In genomic region chr2:117406443-117406842, GRCh38 we compare ENCODE assay signal across 23 cellular contexts.
"Had no signal": no experiment of that assay in that cellular context is flagged by ENCODE, and none has a peak within 500 bp of the region (broad histone marks: within the 10 kb centered on the region; RNA-seq: fewer than 3 reads in every experiment).

No MANE protein-coding gene starts in this region.

- H3K36me3 ChIP-seq: colonic mucosa, esophagus muscularis mucosa, esophagus squamous epithelium, gastrocnemius medialis, gastroesophageal sphincter, heart left ventricle had no signal

- H3K4me3 ChIP-seq: colonic mucosa, coronary artery, dorsolateral prefrontal cortex, esophagus muscularis mucosa, esophagus squamous epithelium, gastrocnemius medialis, gastroesophageal sphincter, heart left ventricle had no signal

- H3K27ac ChIP-seq: colonic mucosa, coronary artery, dorsolateral prefrontal cortex, epithelial cell of prostate, esophagus muscularis mucosa, esophagus squamous epithelium, foreskin keratinocyte, gastrocnemius medialis, gastroesophageal sphincter, heart left ventricle had no signal

- H3K4me1 ChIP-seq: colonic mucosa, esophagus muscularis mucosa, esophagus squamous epithelium, gastrocnemius medialis, gastroesophageal sphincter, heart left ventricle had no signal

- H3K27me3 ChIP-seq: colonic mucosa, esophagus muscularis mucosa, esophagus squamous epithelium, foreskin keratinocyte, gastrocnemius medialis, gastroesophageal sphincter, heart left ventricle had no signal

- H3K9me3 ChIP-seq: colonic mucosa, esophagus muscularis mucosa, esophagus squamous epithelium, gastrocnemius medialis, gastroesophageal sphincter, heart left ventricle had no signal

- DNase-seq: colonic mucosa; cortex of kidney; dermis blood vessel endothelial cell; dorsolateral prefrontal cortex; effector CD4-positive, alpha-beta T cell; effector CD8-positive, alpha-beta T cell; effector memory CD4-positive, alpha-beta T cell; effector memory CD8-positive, alpha-beta T cell; endodermal cell; erythroblast; esophagus squamous epithelium; foreskin fibroblast; foreskin keratinocyte; foreskin melanocyte; gastrocnemius medialis; glutamatergic neuron; head of caudate nucleus; heart left ventricle had no signal

- ATAC-seq: effector memory CD8-positive, alpha-beta T cell; esophagus mucosa; foreskin keratinocyte; gastrocnemius medialis; gastroesophageal sphincter; heart left ventricle had no signal
